In genomic region chr4:44118971-44119680, GRCh38 we compare ENCODE assay signal across 1 cellular context.
TF ChIP-seq lines count a peak whose summit lies in the region.

No MANE protein-coding gene starts in this region.

TF ChIP-seq in H1, 55 proteins besides CTCF, POLR2A, EP300 and RAD21:
- TF ChIP-seq HDAC2 (IDR thresholded peaks at IDR 0.05; ENCODE audit: borderline replicate concordance in 1 of 2, low read depth in 2 of 2, low read length in 2 of 2): no peak
- no peak for TF ChIP-seq CHD7 (IDR thresholded peaks at IDR 0.05; ENCODE audit: insufficient replicate concordance, low read length)
- TF ChIP-seq ASH2L (IDR thresholded peaks at IDR 0.05; ENCODE audit: low read length): no peak
- no peak for TF ChIP-seq SUZ12 (IDR thresholded peaks at IDR 0.05; ENCODE audit: low read length)
- TF ChIP-seq HDAC6 (IDR thresholded peaks at IDR 0.05; ENCODE audit: low read depth, low read length): no peak
- TF ChIP-seq JUND (IDR thresholded peaks at IDR 0.05; ENCODE audit: low read length): no peak
- TF ChIP-seq TEAD4 (IDR thresholded peaks at IDR 0.05; ENCODE audit: low read depth, low read length): no peak
- no peak for TF ChIP-seq CHD1 (IDR thresholded peaks at IDR 0.05; ENCODE audit: low read depth, low read length)
- no peak for TF ChIP-seq SP4 (IDR thresholded peaks at IDR 0.05; ENCODE audit: low read length)
- TF ChIP-seq CREB1 (IDR thresholded peaks at IDR 0.05): no peak
- TF ChIP-seq CBX8 (IDR thresholded peaks at IDR 0.05; ENCODE audit: borderline replicate concordance, low read depth, low read length): no peak
- no peak for TF ChIP-seq GTF2F1 (IDR thresholded peaks at IDR 0.05; ENCODE audit: borderline replicate concordance, low read depth, low read length)
- no peak for TF ChIP-seq E2F6 (IDR thresholded peaks at IDR 0.05)
- no peak for TF ChIP-seq SIX5 (IDR thresholded peaks at IDR 0.05; ENCODE audit: low read depth, low read length)
- TF ChIP-seq TCF12 (IDR thresholded peaks at IDR 0.05; ENCODE audit: low read depth, low read length): no peak
- TF ChIP-seq RNF2 (IDR thresholded peaks at IDR 0.05; ENCODE audit: borderline replicate concordance, low read depth, low read length, missing control alignments, poor library complexity, severe bottlenecking): no peak
- TF ChIP-seq KDM4A (IDR thresholded peaks at IDR 0.05; ENCODE audit: low read depth, low read length, severe bottlenecking): no peak
TF ChIP-seq in H1: peak in this region for 0.
